Comparison of ENCODE assay signal across 31 cellular contexts in genomic region chr14:99742509-99743487, GRCh38. TPM values are rescaled to one million over a fixed set of nuclear protein-coding genes. Genes with fewer than 3 reads are reported as not detected.
"Had no signal": no experiment of that assay in that cellular context is flagged by ENCODE, and none has a peak within 500 bp of the region (broad histone marks: within the 10 kb centered on the region; RNA-seq: fewer than 3 reads in every experiment).

No MANE protein-coding gene starts in this region.

- H3K4me3 Mint-ChIP-seq: activated naive CD4-positive, alpha-beta T cell treated with anti-CD3 and anti-CD28 coated beads, Interleukin-2, amount 10 ng/mL, durations not matched to agents 7 days and 5 days; activated naive CD8-positive, alpha-beta T cell treated with anti-CD3 and anti-CD28 coated beads, Interleukin-2, amount 10 ng/mL, durations not matched to agents 7 days and 5 days; brain; naive thymus-derived CD4-positive, alpha-beta T cell; stimulated activated memory B cell treated with anti-CD40 and anti-IgM and Interleukin-4, amounts not matched to agents 10 μg/mL and 1 μg/mL and 100 μg/mL, for 72 hours; stimulated activated naive CD8-positive, alpha-beta T cell treated with anti-CD3 and anti-CD28 coated beads, Interleukin-15, amount 100 ng/mL, for 72 hours; T-helper 2 cell treated with Interferon-gamma antibody and Interleukin-4, amounts not matched to agents 5 μg/mL and 100 μg/mL, for 36 hours had no signal

- H3K36me3 ChIP-seq: ascending aorta, cardiac muscle cell, colonic mucosa, gastrocnemius medialis, right lobe of liver, suprapubic skin, tibial artery, upper lobe of right lung had no signal

- H3K27ac ChIP-seq: ascending aorta, cardiac muscle cell, colonic mucosa, epithelial cell of prostate, gastrocnemius medialis, right lobe of liver, skin epidermis, suprapubic skin, tibial artery, upper lobe of right lung, VCaP had no signal

- DNase-seq: activated CD4-positive, alpha-beta T cell treated with anti-CD3 and anti-CD28 coated beads for 4 hours; activated CD4-positive, alpha-beta T cell treated with anti-CD3 and anti-CD28 coated beads, Interleukin-2, amount 50 U/mL, for 48 hours; activated CD8-positive, alpha-beta memory T cell treated with anti-CD3 and anti-CD28 coated beads for 24 hours; activated gamma-delta T cell; activated naive CD4-positive, alpha-beta T cell treated with anti-CD3 and anti-CD28 coated beads, Interleukin-2, amount 10 ng/mL, durations not matched to agents 7 days and 5 days; activated naive CD8-positive, alpha-beta T cell treated with anti-CD3 and anti-CD28 coated beads, Interleukin-2, amount 10 ng/mL, durations not matched to agents 7 days and 5 days; cerebellar nuclear complex; colonic mucosa; effector CD8-positive, alpha-beta T cell; gastrocnemius medialis; head of caudate nucleus; hippocampal formation; left colon; midbrain; naive thymus-derived CD4-positive, alpha-beta T cell; right lobe of liver; stimulated activated CD4-positive, alpha-beta T cell treated with anti-CD3 and anti-CD28 coated beads, Interleukin-12 subunit alpha, Interleukin-12 subunit beta, amount 100 ng/mL, for 4 hours; stimulated activated CD4-positive, alpha-beta T cell treated with anti-CD3 and anti-CD28 coated beads, Interleukin-4, amount 100 ng/mL, for 24 hours; stimulated activated naive CD8-positive, alpha-beta T cell treated with anti-CD3 and anti-CD28 coated beads, Interleukin-15, amount 100 ng/mL, for 72 hours; T-helper 1 cell; tibial artery; upper lobe of right lung had no signal

- H3K36me3 Mint-ChIP-seq: activated naive CD4-positive, alpha-beta T cell treated with anti-CD3 and anti-CD28 coated beads, Interleukin-2, amount 10 ng/mL, durations not matched to agents 7 days and 5 days; activated naive CD8-positive, alpha-beta T cell treated with anti-CD3 and anti-CD28 coated beads, Interleukin-2, amount 10 ng/mL, durations not matched to agents 7 days and 5 days; brain; naive thymus-derived CD4-positive, alpha-beta T cell; stimulated activated memory B cell treated with anti-CD40 and anti-IgM and Interleukin-4, amounts not matched to agents 10 μg/mL and 1 μg/mL and 100 μg/mL, for 72 hours had no signal

- H3K9me3 ChIP-seq: ascending aorta, colonic mucosa, gastrocnemius medialis, right lobe of liver, suprapubic skin, tibial artery, upper lobe of right lung had no signal

- H3K4me1 ChIP-seq: colonic mucosa, right lobe of liver had no signal

- H3K27ac Mint-ChIP-seq: activated naive CD4-positive, alpha-beta T cell treated with anti-CD3 and anti-CD28 coated beads, Interleukin-2, amount 10 ng/mL, durations not matched to agents 7 days and 5 days; activated naive CD8-positive, alpha-beta T cell treated with anti-CD3 and anti-CD28 coated beads, Interleukin-2, amount 10 ng/mL, durations not matched to agents 7 days and 5 days; naive thymus-derived CD4-positive, alpha-beta T cell; stimulated activated memory B cell treated with anti-CD40 and anti-IgM and Interleukin-4, amounts not matched to agents 10 μg/mL and 1 μg/mL and 100 μg/mL, for 72 hours; stimulated activated naive CD8-positive, alpha-beta T cell treated with anti-CD3 and anti-CD28 coated beads, Interleukin-15, amount 100 ng/mL, for 72 hours; T-helper 2 cell treated with Interferon-gamma antibody and Interleukin-4, amounts not matched to agents 5 μg/mL and 100 μg/mL, for 36 hours had no signal

- ATAC-seq: gastrocnemius medialis; left colon; naive thymus-derived CD4-positive, alpha-beta T cell; right lobe of liver; stimulated activated memory B cell treated with anti-CD40 and anti-IgM and Interleukin-4, amounts not matched to agents 10 μg/mL and 1 μg/mL and 100 μg/mL, for 72 hours; stimulated activated naive CD8-positive, alpha-beta T cell treated with anti-CD3 and anti-CD28 coated beads, Interleukin-15, amount 100 ng/mL, for 72 hours; upper lobe of right lung had no signal

- H3K4me1 Mint-ChIP-seq: stimulated activated memory B cell treated with anti-CD40 and anti-IgM and Interleukin-4, amounts not matched to agents 10 μg/mL and 1 μg/mL and 100 μg/mL, for 72 hours had no signal

- H3K9me3 Mint-ChIP-seq: activated naive CD4-positive, alpha-beta T cell treated with anti-CD3 and anti-CD28 coated beads, Interleukin-2, amount 10 ng/mL, durations not matched to agents 7 days and 5 days; activated naive CD8-positive, alpha-beta T cell treated with anti-CD3 and anti-CD28 coated beads, Interleukin-2, amount 10 ng/mL, durations not matched to agents 7 days and 5 days; brain; naive thymus-derived CD4-positive, alpha-beta T cell; stimulated activated memory B cell treated with anti-CD40 and anti-IgM and Interleukin-4, amounts not matched to agents 10 μg/mL and 1 μg/mL and 100 μg/mL, for 72 hours; stimulated activated naive CD8-positive, alpha-beta T cell treated with anti-CD3 and anti-CD28 coated beads, Interleukin-15, amount 100 ng/mL, for 72 hours; T-helper 2 cell treated with Interferon-gamma antibody and Interleukin-4, amounts not matched to agents 5 μg/mL and 100 μg/mL, for 36 hours had no signal

- H3K4me3 ChIP-seq: ascending aorta, cardiac muscle cell, colonic mucosa, gastrocnemius medialis, right lobe of liver, skin epidermis, suprapubic skin, tibial artery, upper lobe of right lung had no signal

- H3K27me3 ChIP-seq: ascending aorta, gastrocnemius medialis, right lobe of liver, tibial artery, upper lobe of right lung had no signal

RNA-seq across cellular contexts. Expression of gene EML1, which starts 50.4 kb away (rescaled TPM):
- total RNA-seq: naive thymus-derived CD4-positive, alpha-beta T cell had no signal
- polyA plus RNA-seq: naive thymus-derived CD4-positive, alpha-beta T cell had no signal

RNA-seq across cellular contexts. Expression of gene CYP46A1, which starts 58.7 kb away (rescaled TPM):
- total RNA-seq: ascending aorta had no signal
